Comparison of ENCODE assay signal across 8 cellular contexts in genomic region chr1:235601087-235601486, GRCh38. TPM values are rescaled to one million over a fixed set of nuclear protein-coding genes. Genes with fewer than 3 reads are reported as not detected.
DNase-seq lines count a peak whose midpoint lies in the region; ATAC-seq, FAIRE-seq and TF ChIP-seq lines count a peak whose summit lies in the region.

No MANE protein-coding gene starts in this region.

- no peak for FAIRE-seq in HTR-8/SVneo (lab: Jason Lieb, UNC)

- CTCF ChIA-PET in naive thymus-derived CD4-positive, alpha-beta T cell (lab: Charles Lee): no interaction called here

- H3K4me1 ChIP-seq in naive thymus-derived CD4-positive, alpha-beta T cell (ENCODE audit: control insufficient read depth in 2 of 2, insufficient read depth in 2 of 2, low read length in 2 of 2): no peaks in the 10 kb centered on the region

- H3K9me3 ChIP-seq in naive thymus-derived CD4-positive, alpha-beta T cell (ENCODE audit: control insufficient read depth in 2 of 3, low read length in 3 of 3): no peaks in the 10 kb centered on the region

- no peak for TF ChIP-seq EP300 in Ishikawa (IDR thresholded peaks at IDR 0.05; ENCODE audit: borderline replicate concordance)

- H3K36me3 Mint-ChIP-seq in activated naive CD8-positive, alpha-beta T cell treated with anti-CD3 and anti-CD28 coated beads for 36 hours: no peaks in the 10 kb centered on the region
- no peaks in the 10 kb centered on the region for H3K36me3 Mint-ChIP-seq in naive thymus-derived CD4-positive, alpha-beta T cell

- no peaks in the 10 kb centered on the region for H3K27me3 ChIP-seq in naive thymus-derived CD4-positive, alpha-beta T cell (ENCODE audit: control insufficient read depth in 2 of 2, insufficient read depth in 2 of 2, low read length in 2 of 2)

- H3K27ac ChIP-seq in naive thymus-derived CD4-positive, alpha-beta T cell (ENCODE audit: low read depth, low read length): no peak overlapping the region

- H3K4me3 Mint-ChIP-seq in activated naive CD8-positive, alpha-beta T cell treated with anti-CD3 and anti-CD28 coated beads for 36 hours: no peak overlapping the region
- H3K4me3 Mint-ChIP-seq in naive thymus-derived CD4-positive, alpha-beta T cell: no peak overlapping the region

- no peak overlapping the region for H3K4me3 ChIP-seq in naive thymus-derived CD4-positive, alpha-beta T cell (ENCODE audit: low read length)

- no peaks in the 10 kb centered on the region for H3K27me3 Mint-ChIP-seq in activated naive CD8-positive, alpha-beta T cell treated with anti-CD3 and anti-CD28 coated beads for 36 hours
- H3K27me3 Mint-ChIP-seq in naive thymus-derived CD4-positive, alpha-beta T cell: peaks cover 0 to 10% (median 4%) of the 10 kb centered on the region in 5 donors

- no peaks in the 10 kb centered on the region for H3K4me1 Mint-ChIP-seq in activated naive CD8-positive, alpha-beta T cell treated with anti-CD3 and anti-CD28 coated beads for 36 hours
- no peaks in the 10 kb centered on the region for H3K4me1 Mint-ChIP-seq in naive thymus-derived CD4-positive, alpha-beta T cell

- POLR2A ChIA-PET in naive thymus-derived CD4-positive, alpha-beta T cell (lab: Charles Lee): no interaction called here

- intact Hi-C loops in naive thymus-derived CD4-positive, alpha-beta T cell (cut with micrococcal nuclease): no loop called here

- H3K27ac Mint-ChIP-seq in activated naive CD8-positive, alpha-beta T cell treated with anti-CD3 and anti-CD28 coated beads for 36 hours: no peak overlapping the region
- no peak overlapping the region for H3K27ac Mint-ChIP-seq in naive thymus-derived CD4-positive, alpha-beta T cell

- no peaks in the 10 kb centered on the region for H3K9me3 Mint-ChIP-seq in activated naive CD8-positive, alpha-beta T cell treated with anti-CD3 and anti-CD28 coated beads for 36 hours
- H3K9me3 Mint-ChIP-seq in naive thymus-derived CD4-positive, alpha-beta T cell: peaks cover 0 to 4% (median 0%) of the 10 kb centered on the region in 11 donors

- H3K36me3 ChIP-seq in naive thymus-derived CD4-positive, alpha-beta T cell (ENCODE audit: control insufficient read depth in 2 of 3, insufficient read depth in 3 of 3, low read length in 3 of 3): no peaks in the 10 kb centered on the region

- TF ChIP-seq RAD21 in Ishikawa (IDR thresholded peaks at IDR 0.05; ENCODE audit: low read depth): peak; percentile 26; the same call in 1 of the 2 replicates

- DNase-seq in Daoy (ENCODE audit: low read depth) (peak; percentile 23), HTR-8/SVneo (ENCODE audit: insufficient read length, low spot score) (no peak), NCI-H2196 treated with DMSO at 0.1 percent for 48 hours (lab: John Stamatoyannopoulos, UW; ENCODE audit: unreplicated experiment) (no peak)
- DNase-seq in activated naive CD8-positive, alpha-beta T cell treated with anti-CD3 and anti-CD28 coated beads for 36 hours: peak; percentile 20
- DNase-seq in naive thymus-derived CD4-positive, alpha-beta T cell: peak in 1 of 9 donors; percentile 8

- ATAC-seq in naive thymus-derived CD4-positive, alpha-beta T cell: peak; percentile 31
- ATAC-seq in GM18502 (IDR thresholded peaks at IDR 0.05; ENCODE audit: poor library complexity, unreplicated experiment) (no peak), HG02852 (IDR thresholded peaks at IDR 0.05; ENCODE audit: unreplicated experiment) (no peak)

TF ChIP-seq in Ishikawa, 13 proteins besides CTCF, POLR2A, EP300 and RAD21:
- no peak for TF ChIP-seq YY1 (IDR thresholded peaks at IDR 0.05; ENCODE audit: low read depth)
- no peak for TF ChIP-seq FOXM1 (IDR thresholded peaks at IDR 0.05; ENCODE audit: borderline replicate concordance, low read depth)
TF ChIP-seq in Ishikawa: peak in this region for 0.

RNA-seq across cellular contexts. Expression of gene GNG4, which starts 48.5 kb away (rescaled TPM):
- total RNA-seq in Daoy (2014; rRNA removed; shearing (Covaris generic)): 0.98 and 2.2 TPM in 2 replicates
- total RNA-seq in activated naive CD8-positive, alpha-beta T cell treated with anti-CD3 and anti-CD28 coated beads for 36 hours: 1 to 10 TPM; 1.4 to 1.9 TPM
- 1 to 10 TPM in 1 of 5 experiments, under 1 TPM in 1, not detected in 3; 0.17 to 2.3 TPM for total RNA-seq in naive thymus-derived CD4-positive, alpha-beta T cell
- polyA plus RNA-seq in naive thymus-derived CD4-positive, alpha-beta T cell: not detected

Comparison
In these comparisons a context has a peak if more than half of its experiments do, and no peak if none do; other contexts are left out.
1. DNase-seq: peak in Daoy (single experiment) and activated naive CD8-positive, alpha-beta T cell treated with anti-CD3 and anti-CD28 coated beads for 36 hours (single experiment); none in HTR-8/SVneo (single experiment) and NCI-H2196 treated with DMSO at 0.1 percent for 48 hours (single experiment).